Comparison of ENCODE assay signal across 21 cellular contexts in the genomic region with DNA sequence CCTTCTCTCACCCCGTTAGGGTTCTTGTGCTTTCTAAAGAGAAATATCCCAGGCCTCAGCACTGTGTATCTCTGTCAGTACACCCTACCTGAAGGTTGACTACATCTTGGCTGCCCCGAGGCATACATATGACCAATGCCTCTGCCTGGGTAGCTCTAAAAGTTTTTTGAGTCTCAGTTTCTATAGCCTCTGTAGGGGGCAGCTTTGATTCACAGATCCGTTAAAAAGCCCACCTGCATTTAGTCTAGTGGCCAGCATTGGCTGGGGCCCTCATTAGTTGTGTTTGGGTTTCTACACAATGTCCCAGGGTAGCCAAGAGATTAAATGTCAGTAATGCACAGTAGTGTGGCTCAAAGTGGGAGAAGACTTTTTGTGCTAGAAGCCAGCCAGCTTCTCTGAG.
"Had no signal": no experiment of that assay in that cellular context is flagged by ENCODE, and none has a peak within 500 bp of the region (broad histone marks: within the 10 kb centered on the region; RNA-seq: fewer than 3 reads in every experiment).

No MANE protein-coding gene starts in this region.

- H3K36me3 Mint-ChIP-seq: naive B cell had no signal

- H3K27me3 Mint-ChIP-seq: effector memory CD8-positive, alpha-beta T cell; naive B cell; stimulated activated naive CD8-positive, alpha-beta T cell treated with anti-CD3 and anti-CD28 coated beads, Interleukin-15, Interleukin-2, amounts not matched to agents 100 ng/mL and 50 ng/mL, for 24 hours had no signal

- H3K27ac ChIP-seq: esophagus squamous epithelium, gastroesophageal sphincter, right atrium auricular region, sigmoid colon, skin epidermis, tibial artery, upper lobe of left lung, uterus had no signal

- H3K36me3 ChIP-seq: esophagus squamous epithelium, gastroesophageal sphincter, right atrium auricular region, sigmoid colon, tibial artery, upper lobe of left lung, uterus had no signal

- H3K4me1 ChIP-seq: esophagus squamous epithelium, gastroesophageal sphincter, right atrium auricular region, sigmoid colon, tibial artery, upper lobe of left lung, uterus had no signal

- H3K9me3 Mint-ChIP-seq: dendritic cell treated with granulocyte-macrophage colony-stimulating factor and Interleukin-4, amounts not matched to agents 40 ng/mL and 50 ng/mL, for 4 days; effector memory CD8-positive, alpha-beta T cell; naive B cell; nephron had no signal

- ATAC-seq: effector memory CD8-positive, alpha-beta T cell; gastroesophageal sphincter; left colon; left ventricle myocardium superior had no signal

- H3K4me3 ChIP-seq: esophagus squamous epithelium, gastroesophageal sphincter, lung, right atrium auricular region, sigmoid colon, skin epidermis, tibial artery, upper lobe of left lung, uterus had no signal

- H3K4me3 Mint-ChIP-seq: dendritic cell treated with granulocyte-macrophage colony-stimulating factor and Interleukin-4, amounts not matched to agents 40 ng/mL and 50 ng/mL, for 4 days; effector memory CD8-positive, alpha-beta T cell; naive B cell; nephron; stimulated activated naive CD8-positive, alpha-beta T cell treated with anti-CD3 and anti-CD28 coated beads, Interleukin-15, Interleukin-2, amounts not matched to agents 100 ng/mL and 50 ng/mL, for 24 hours had no signal

- DNase-seq: effector memory CD8-positive, alpha-beta T cell; esophagus squamous epithelium; foreskin fibroblast; glutamatergic neuron; left colon; left ventricle myocardium superior; mesenchymal stem cell; naive B cell; posterior cingulate gyrus; sigmoid colon; stimulated activated CD4-positive, alpha-beta T cell treated with anti-CD3 and anti-CD28 coated beads, Interleukin-12 subunit alpha, Interleukin-12 subunit beta, amount 100 ng/mL, for 4 hours; tibial artery; upper lobe of left lung; uterus had no signal

- H3K9me3 ChIP-seq: esophagus squamous epithelium, gastroesophageal sphincter, right atrium auricular region, sigmoid colon, tibial artery, upper lobe of left lung, uterus had no signal

- H3K27ac Mint-ChIP-seq: dendritic cell treated with granulocyte-macrophage colony-stimulating factor and Interleukin-4, amounts not matched to agents 40 ng/mL and 50 ng/mL, for 4 days; effector memory CD8-positive, alpha-beta T cell; nephron; stimulated activated naive CD8-positive, alpha-beta T cell treated with anti-CD3 and anti-CD28 coated beads, Interleukin-15, Interleukin-2, amounts not matched to agents 100 ng/mL and 50 ng/mL, for 24 hours had no signal

- H3K27me3 ChIP-seq: esophagus squamous epithelium, gastroesophageal sphincter, right atrium auricular region, sigmoid colon, tibial artery, upper lobe of left lung, uterus had no signal
